ENCODE assay signal across 9 cellular contexts in the genomic region with DNA sequence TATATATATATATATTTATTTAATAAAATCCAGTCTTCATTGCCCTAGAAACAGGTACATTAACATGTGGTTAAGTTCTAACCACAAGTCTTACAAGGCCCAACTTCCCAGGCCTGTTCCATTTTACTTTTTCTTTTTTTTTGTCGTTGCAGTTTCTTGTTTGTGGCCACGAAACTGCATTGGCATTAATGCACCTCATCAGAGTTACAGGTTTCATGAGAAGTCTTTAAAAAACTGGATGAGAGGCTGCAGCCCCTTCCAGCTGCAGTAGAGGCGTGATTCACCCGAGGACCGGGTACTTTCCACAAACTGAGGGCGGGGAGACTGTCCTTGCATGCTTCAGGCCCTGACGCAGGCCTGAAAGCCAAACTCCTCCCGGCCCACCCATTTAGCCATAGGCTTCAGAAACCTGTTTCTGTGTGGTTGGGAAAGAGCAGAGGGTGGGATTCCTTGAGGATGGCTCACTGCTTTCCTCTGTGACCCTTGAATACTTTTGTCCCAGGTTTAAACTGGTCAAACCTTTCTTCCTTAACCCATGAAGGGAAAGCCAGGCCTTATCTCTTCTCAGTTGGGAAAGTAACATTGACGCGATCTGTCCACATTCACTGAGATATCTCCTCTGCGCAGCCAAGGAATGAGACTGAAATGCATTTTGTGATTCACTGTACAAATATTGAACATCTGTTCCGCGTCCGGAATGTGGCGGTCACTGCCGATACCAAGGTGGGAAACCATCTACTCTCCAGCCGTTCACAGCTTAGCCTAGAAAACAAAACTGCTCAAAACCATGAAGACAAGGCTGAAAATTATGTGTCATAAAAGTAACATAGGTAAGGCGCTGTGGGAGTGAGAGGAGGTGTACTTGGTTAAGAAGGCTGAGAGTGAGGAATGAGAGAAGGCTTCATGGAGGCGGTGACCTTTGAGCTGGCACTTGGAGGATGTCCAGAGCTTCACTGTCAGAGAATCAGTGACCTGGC.
DNase-seq lines count a peak whose midpoint lies in the region; ATAC-seq and TF ChIP-seq lines count a peak whose summit lies in the region.
"Had no signal": no experiment of that assay in that cellular context is flagged by ENCODE, and none has a peak within 500 bp of the region (broad histone marks: within the 10 kb centered on the region; RNA-seq: fewer than 3 reads in every experiment).

No MANE protein-coding gene starts in this region.

- TF ChIP-seq CTCF in kidney epithelial cell (IDR thresholded peaks at IDR 0.05; ENCODE audit: insufficient read depth, low read length, poor library complexity, severe bottlenecking), result no peak

- H3K27me3 ChIP-seq in kidney epithelial cell (ENCODE audit: control insufficient read depth, insufficient read depth, low read length) (no peaks in the 10 kb centered on the region), thymus (ENCODE audit: control insufficient read depth, insufficient read depth) (no peaks in the 10 kb centered on the region)

- intact Hi-C loops in Right ventricle myocardium inferior (cut with DNase I) (no loop called here), Right ventricle myocardium superior (cut with DNase I) (no loop called here)

- WGBS in thymus, result 70% methylated on average over 19 of the region's 19 CpGs

- peak overlapping the region; percentile 42 for H3K27ac ChIP-seq in thymus (ENCODE audit: low read depth)
- H3K27ac ChIP-seq: C4-2B had no signal

- no peaks in the 10 kb centered on the region for H3K9me3 ChIP-seq in thymus (ENCODE audit: control insufficient read depth)

- ATAC-seq in Right ventricle myocardium inferior, result peak; percentile 50
- no peak for ATAC-seq in Right ventricle myocardium superior (ENCODE audit: poor library complexity)
- no peak for ATAC-seq in GM18907 (IDR thresholded peaks at IDR 0.05; ENCODE audit: unreplicated experiment)

- H3K36me3 ChIP-seq in kidney epithelial cell (ENCODE audit: control insufficient read depth, insufficient read depth, low read length) (no peaks in the 10 kb centered on the region), thymus (ENCODE audit: control insufficient read depth, insufficient read depth) (no peaks in the 10 kb centered on the region)

- H3K4me3 ChIP-seq in kidney epithelial cell (ENCODE audit: low read depth, low read length) (no peak overlapping the region), thymus (ENCODE audit: low read length) (no peak overlapping the region)

- H3K4me1 ChIP-seq in thymus (ENCODE audit: control insufficient read depth, insufficient read depth, low read length), result peaks cover 12% of the 10 kb centered on the region

- DNase-seq in Right ventricle myocardium inferior (ENCODE audit: missing footprints) (no peak), Right ventricle myocardium superior (no peak), kidney epithelial cell (ENCODE audit: low read depth) (peak; percentile 61), NCI-H1105 treated with DMSO at 0.1 percent for 48 hours (lab: John Stamatoyannopoulos, UW) (no peak), HUDEP-2 (lab: John Stamatoyannopoulos, UW; ENCODE audit: unreplicated experiment in 76 of 76) (no peak)
- peak; percentile 71 for DNase-seq in activated CD8-positive, alpha-beta memory T cell treated with anti-CD3 and anti-CD28 coated beads, Interleukin-2, amount 50 U/mL, for 48 hours

Comparison
In these comparisons a context has a peak if more than half of its experiments do, and no peak if none do; other contexts are left out.
1. DNase-seq: peak in activated CD8-positive, alpha-beta memory T cell treated with anti-CD3 and anti-CD28 coated beads, Interleukin-2, amount 50 U/mL, for 48 hours (single experiment) and kidney epithelial cell (single experiment); none in Right ventricle myocardium inferior (single experiment), Right ventricle myocardium superior (single experiment), NCI-H1105 treated with DMSO at 0.1 percent for 48 hours (single experiment) and HUDEP-2 (0 of 76).